ENCODE assay signal across 2 cellular contexts in the genomic region with DNA sequence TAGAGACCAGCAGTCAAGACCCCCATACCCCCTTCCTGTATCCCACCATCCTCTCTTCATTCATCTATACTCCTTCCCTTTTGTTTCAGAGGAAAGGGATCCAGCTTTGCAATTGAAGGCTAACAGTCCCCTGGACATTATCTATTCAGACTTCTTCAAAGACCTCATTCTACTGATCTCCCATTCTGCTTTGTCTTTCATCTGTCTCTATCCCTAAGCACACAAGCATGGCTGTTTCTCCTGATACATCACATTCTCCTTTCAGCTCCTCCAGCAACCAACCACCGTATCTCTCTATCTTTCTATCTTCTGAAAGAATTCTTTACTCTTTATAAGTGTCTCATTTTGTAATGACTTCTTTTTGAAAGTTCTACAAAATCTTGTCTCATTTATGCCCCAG.
TF ChIP-seq lines count a peak whose summit lies in the region.

No MANE protein-coding gene starts in this region.

TF ChIP-seq in A549, 52 proteins besides CTCF, POLR2A, EP300 and RAD21:
- no peak for TF ChIP-seq CBX8 (IDR thresholded peaks at IDR 0.05)
- TF ChIP-seq BHLHE40 (IDR thresholded peaks at IDR 0.05; ENCODE audit: low read depth, low read length): no peak
- no peak for TF ChIP-seq SREBF2 (IDR thresholded peaks at IDR 0.05)
- TF ChIP-seq JUN (IDR thresholded peaks at IDR 0.05): no peak
- TF ChIP-seq TP53 (CRISPR knock-in tag; IDR thresholded peaks at IDR 0.05): no peak
- TF ChIP-seq MYC (IDR thresholded peaks at IDR 0.05; ENCODE audit: borderline replicate concordance, low read length): no peak
- TF ChIP-seq HOXA7 (CRISPR knock-in tag; IDR thresholded peaks at IDR 0.05): no peak
- TF ChIP-seq TFCP2L1 (CRISPR knock-in tag; IDR thresholded peaks at IDR 0.05): no peak
- no peak for TF ChIP-seq RCOR1 (IDR thresholded peaks at IDR 0.05; ENCODE audit: low read depth, low read length)
TF ChIP-seq in A549: peak in this region for 0.

TF ChIP-seq in endothelial cell of umbilical vein, 7 proteins besides CTCF, POLR2A, EP300 and RAD21:
- TF ChIP-seq JUN (IDR thresholded peaks at IDR 0.05; ENCODE audit: borderline replicate concordance, insufficient read depth, insufficient read length, low read depth) (no peak), POLR2AphosphoS5 (IDR thresholded peaks at IDR 0.05; ENCODE audit: insufficient read depth, low read depth, low read length) (no peak), GATA2 (IDR thresholded peaks at IDR 0.05; ENCODE audit: insufficient read depth, insufficient read length, low read depth, low read length) (no peak), FOS (IDR thresholded peaks at IDR 0.05; ENCODE audit: borderline replicate concordance, insufficient read depth, low read length) (no peak), EZH2 (IDR thresholded peaks at IDR 0.05; ENCODE audit: borderline replicate concordance, low read depth, low read length, severe bottlenecking) (no peak), MYC (IDR thresholded peaks at IDR 0.05; ENCODE audit: low read depth, low read length) (no peak)
- TF ChIP-seq, protein P1, sequence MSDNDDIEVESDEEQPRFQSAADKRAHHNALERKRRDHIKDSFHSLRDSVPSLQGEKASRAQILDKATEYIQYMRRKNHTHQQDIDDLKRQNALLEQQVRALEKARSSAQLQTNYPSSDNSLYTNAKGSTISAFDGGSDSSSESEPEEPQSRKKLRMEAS (IDR thresholded peaks at IDR 0.05; ENCODE audit: insufficient read depth, insufficient read length): no peak
TF ChIP-seq in endothelial cell of umbilical vein: peak in this region for 0.
